In genomic region chrX:102985182-102985581, GRCh38 we compare ENCODE assay signal across 16 cellular contexts. TPM values are rescaled to one million over a fixed set of nuclear protein-coding genes. Genes with fewer than 3 reads are reported as not detected.
DNase-seq lines count a peak whose midpoint lies in the region; TF ChIP-seq lines count a peak whose summit lies in the region.
"Had no signal": no experiment of that assay in that cellular context is flagged by ENCODE, and none has a peak within 500 bp of the region (broad histone marks: within the 10 kb centered on the region; RNA-seq: fewer than 3 reads in every experiment).

No MANE protein-coding gene starts in this region.

- DNase-seq in CD14-positive monocyte (ENCODE audit: low spot score) (no peak), KG1 (lab: John Stamatoyannopoulos, UW) (peak; percentile 9), RPMI8226 (peak; percentile 65), globus pallidus (ENCODE audit: low spot score) (peak; percentile 2), ACHN (no peak), NCI-H1436 (lab: John Stamatoyannopoulos, UW) (no peak), kidney tubule cell (ENCODE audit: low spot score) (no peak)
- DNase-seq: activated naive CD8-positive, alpha-beta T cell treated with anti-CD3 and anti-CD28 coated beads for 36 hours; BE2C; brain microvascular endothelial cell; dermis blood vessel endothelial cell; DMS 273 treated with DMSO at 0.1 percent for 48 hours; MG63; NCI-H2081; SK-N-SH; substantia nigra had no signal

- H3K27ac Mint-ChIP-seq in CD14-positive monocyte, result peak overlapping the region in 5 of 7 donors; percentile 46 to 79 (median 75)
- H3K27ac Mint-ChIP-seq: activated naive CD8-positive, alpha-beta T cell treated with anti-CD3 and anti-CD28 coated beads for 36 hours had no signal

- H3K36me3 Mint-ChIP-seq in CD14-positive monocyte, result no peaks in the 10 kb centered on the region
- H3K36me3 Mint-ChIP-seq: activated naive CD8-positive, alpha-beta T cell treated with anti-CD3 and anti-CD28 coated beads for 36 hours had no signal

- H3K4me3 Mint-ChIP-seq in CD14-positive monocyte, result peak overlapping the region in 1 of 2 donors; percentile 7
- H3K4me3 Mint-ChIP-seq: activated naive CD8-positive, alpha-beta T cell treated with anti-CD3 and anti-CD28 coated beads for 36 hours had no signal

- H3K4me1 Mint-ChIP-seq in CD14-positive monocyte, result peaks cover 20% of the 10 kb centered on the region
- H3K4me1 Mint-ChIP-seq: activated naive CD8-positive, alpha-beta T cell treated with anti-CD3 and anti-CD28 coated beads for 36 hours had no signal

- TF ChIP-seq CTCF in CD14-positive monocyte (IDR thresholded peaks at IDR 0.05), result no peak

- intact Hi-C loops in CD14-positive monocyte (cut with micrococcal nuclease), result loop anchor here in 1 of 2 donors (10.0 kb wide), 1 partner anchor 60 kb away; no protein-coding TSS in a partner anchor

- H3K9me3 Mint-ChIP-seq in CD14-positive monocyte, result peaks cover 0 to 31% (median 14%) of the 10 kb centered on the region in 7 donors
- H3K9me3 Mint-ChIP-seq: activated naive CD8-positive, alpha-beta T cell treated with anti-CD3 and anti-CD28 coated beads for 36 hours had no signal

- in situ Hi-C loops in ACHN (cut with HindIII; ENCODE audit: low pct_ligation_motif_present, low pct_unique_long_range_greater_than_20kb, low sequenced_read_pairs), result no loop called here

- H3K27me3 Mint-ChIP-seq in CD14-positive monocyte (ENCODE audit: low read depth in 3 of 3), result peaks cover 0 to 1% (median 0%) of the 10 kb centered on the region in 3 donors
- H3K27me3 Mint-ChIP-seq: activated naive CD8-positive, alpha-beta T cell treated with anti-CD3 and anti-CD28 coated beads for 36 hours had no signal

RNA-seq across cellular contexts. Expression of gene RAB40AL, which starts 48.1 kb away (rescaled TPM):
- not detected for polyA plus RNA-seq in CD14-positive monocyte

Comparison
In these comparisons a context has a peak if more than half of its experiments do, and no peak if none do; other contexts are left out.
1. DNase-seq: peak in KG1 (single experiment), RPMI8226 (single experiment) and globus pallidus (single experiment); none in CD14-positive monocyte (single experiment), ACHN (single experiment), NCI-H1436 (single experiment) and kidney tubule cell (single experiment).